1 cellular context compared by ENCODE assay signal in genomic region chr19:58510084-58510862, GRCh38.
TF ChIP-seq lines count a peak whose summit lies in the region.

No MANE protein-coding gene starts in this region.

TF ChIP-seq in HepG2, 621 proteins besides CTCF, POLR2A, EP300 and RAD21 (continued from another document):
- no peak for TF ChIP-seq ZBTB49 (CRISPR knock-in tag; IDR thresholded peaks at IDR 0.05; ENCODE audit: borderline replicate concordance)
- no peak for TF ChIP-seq SYNCRIP (IDR thresholded peaks at IDR 0.05; ENCODE audit: insufficient read depth, low read depth, low read length)
- TF ChIP-seq USF2 (IDR thresholded peaks at IDR 0.05; ENCODE audit: low read depth, low read length), result no peak
- TF ChIP-seq USF2 (CRISPR knock-in tag; IDR thresholded peaks at IDR 0.05; ENCODE audit: borderline replicate concordance), result 0 out of 2 replicates have a peak, but pooled peaks have one; percentile 8
- no peak for TF ChIP-seq FOXA1 (IDR thresholded peaks at IDR 0.05)
- peak; percentile 45; the same call in 1 of the 2 replicates for TF ChIP-seq FOXA1 (CRISPR knock-in tag; IDR thresholded peaks at IDR 0.05)
- TF ChIP-seq HMG20A (CRISPR knock-in tag; IDR thresholded peaks at IDR 0.05; ENCODE audit: borderline replicate concordance), result peak; percentile 21; the same call in 1 of the 2 replicates
- TF ChIP-seq DPF2 (CRISPR knock-in tag; IDR thresholded peaks at IDR 0.05; ENCODE audit: borderline replicate concordance, low read depth), result peak; percentile 8; the same call in 1 of the 2 replicates
- TF ChIP-seq NCOR1 (IDR thresholded peaks at IDR 0.05; ENCODE audit: borderline replicate concordance, low read length), result peak; percentile 92
- TF ChIP-seq SMAD3 (CRISPR knock-in tag; IDR thresholded peaks at IDR 0.05), result no peak
- peak; percentile 28; the same call in 1 of the 2 replicates for TF ChIP-seq SP5 (CRISPR knock-in tag; IDR thresholded peaks at IDR 0.05; ENCODE audit: borderline replicate concordance, low read depth)
- TF ChIP-seq ZNF569 (CRISPR knock-in tag; IDR thresholded peaks at IDR 0.05; ENCODE audit: borderline replicate concordance), result no peak
- TF ChIP-seq NFIC (IDR thresholded peaks at IDR 0.05; ENCODE audit: low read length), result 0 out of 2 replicates have a peak, but pooled peaks have one; percentile 56
- TF ChIP-seq ARID2 (CRISPR knock-in tag; IDR thresholded peaks at IDR 0.05; ENCODE audit: borderline replicate concordance), result no peak
- TF ChIP-seq SOX6 (IDR thresholded peaks at IDR 0.05), result no peak
- TF ChIP-seq SOX6 (CRISPR knock-in tag; IDR thresholded peaks at IDR 0.05), result peak; percentile 50; the same call in 1 of the 2 replicates
- TF ChIP-seq SIX4 (CRISPR knock-in tag; IDR thresholded peaks at IDR 0.05), result peak; percentile 91
- TF ChIP-seq IRX3 (CRISPR knock-in tag; IDR thresholded peaks at IDR 0.05; ENCODE audit: borderline replicate concordance, low read depth), result 0 out of 2 replicates have a peak, but pooled peaks have one; percentile 5
- TF ChIP-seq, protein P1, sequence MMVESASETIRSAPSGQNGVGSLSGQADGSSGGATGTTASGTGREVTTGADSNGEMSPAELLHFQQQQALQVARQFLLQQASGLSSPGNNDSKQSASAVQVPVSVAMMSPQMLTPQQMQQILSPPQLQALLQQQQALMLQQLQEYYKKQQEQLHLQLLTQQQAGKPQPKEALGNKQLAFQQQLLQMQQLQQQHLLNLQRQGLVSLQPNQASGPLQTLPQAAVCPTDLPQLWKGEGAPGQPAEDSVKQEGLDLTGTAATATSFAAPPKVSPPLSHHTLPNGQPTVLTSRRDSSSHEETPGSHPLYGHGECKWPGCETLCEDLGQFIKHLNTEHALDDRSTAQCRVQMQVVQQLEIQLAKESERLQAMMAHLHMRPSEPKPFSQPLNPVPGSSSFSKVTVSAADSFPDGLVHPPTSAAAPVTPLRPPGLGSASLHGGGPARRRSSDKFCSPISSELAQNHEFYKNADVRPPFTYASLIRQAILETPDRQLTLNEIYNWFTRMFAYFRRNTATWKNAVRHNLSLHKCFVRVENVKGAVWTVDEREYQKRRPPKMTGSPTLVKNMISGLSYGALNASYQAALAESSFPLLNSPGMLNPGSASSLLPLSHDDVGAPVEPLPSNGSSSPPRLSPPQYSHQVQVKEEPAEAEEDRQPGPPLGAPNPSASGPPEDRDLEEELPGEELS (CRISPR knock-in tag; IDR thresholded peaks at IDR 0.05), result peak; percentile 77
- 0 out of 2 replicates have a peak, but pooled peaks have one; percentile 51 for TF ChIP-seq CREM (IDR thresholded peaks at IDR 0.05)
- TF ChIP-seq CREM (CRISPR knock-in tag; IDR thresholded peaks at IDR 0.05), result no peak
- TF ChIP-seq, protein P2, sequence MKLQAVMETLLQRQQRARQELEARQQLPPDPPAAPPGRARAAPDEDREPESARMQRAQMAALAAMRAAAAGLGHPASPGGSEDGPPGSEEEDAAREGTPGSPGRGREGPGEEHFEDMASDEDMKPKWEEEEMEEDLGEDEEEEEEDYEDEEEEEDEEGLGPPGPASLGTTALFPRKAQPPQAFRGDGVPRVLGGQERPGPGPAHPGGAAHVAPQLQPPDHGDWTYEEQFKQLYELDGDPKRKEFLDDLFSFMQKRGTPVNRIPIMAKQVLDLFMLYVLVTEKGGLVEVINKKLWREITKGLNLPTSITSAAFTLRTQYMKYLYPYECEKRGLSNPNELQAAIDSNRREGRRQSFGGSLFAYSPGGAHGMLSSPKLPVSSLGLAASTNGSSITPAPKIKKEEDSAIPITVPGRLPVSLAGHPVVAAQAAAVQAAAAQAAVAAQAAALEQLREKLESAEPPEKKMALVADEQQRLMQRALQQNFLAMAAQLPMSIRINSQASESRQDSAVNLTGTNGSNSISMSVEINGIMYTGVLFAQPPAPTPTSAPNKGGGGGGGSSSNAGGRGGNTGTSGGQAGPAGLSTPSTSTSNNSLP (IDR thresholded peaks at IDR 0.05; ENCODE audit: low read depth, low read length), result peak; percentile 45; the same call in 1 of the 2 replicates
